10 cellular contexts compared by ENCODE assay signal in genomic region chr17:850828-851759, GRCh38.
DNase-seq lines count a peak whose midpoint lies in the region; TF ChIP-seq lines count a peak whose summit lies in the region.
"Had no signal": no experiment of that assay in that cellular context is flagged by ENCODE, and none has a peak within 500 bp of the region (broad histone marks: within the 10 kb centered on the region; RNA-seq: fewer than 3 reads in every experiment).

No MANE protein-coding gene starts in this region.

- H2AFZ ChIP-seq in trophoblast cell (ENCODE audit: insufficient read depth, low read length, poor library complexity), result no peak overlapping the region

- no peak overlapping the region for H2BK5ac ChIP-seq in trophoblast cell (ENCODE audit: low read depth, low read length, poor library complexity)

- TF ChIP-seq CTCF in foreskin fibroblast (IDR thresholded peaks at IDR 0.05; ENCODE audit: low read depth, low read length), result no peak

- H2BK12ac ChIP-seq in trophoblast cell (ENCODE audit: low read length), result no peak overlapping the region

- peak overlapping the region; percentile 68 for H3K27ac ChIP-seq in SJCRH30
- H3K27ac ChIP-seq in trophoblast cell (ENCODE audit: low read depth, low read length), result no peak overlapping the region

- H2BK120ac ChIP-seq in trophoblast cell (ENCODE audit: insufficient read depth, low read length, poor library complexity), result no peak overlapping the region

- no CpG with 5 or more reads among the region's 32 CpGs for WGBS in trophoblast cell (ENCODE audit: extremely low coverage, insufficient coverage, insufficient read length)

- H3K4ac ChIP-seq in trophoblast cell (ENCODE audit: low read depth, low read length), result peak overlapping the region; percentile 12

- H3K4me1 ChIP-seq in SJCRH30 (peaks cover 7% of the 10 kb centered on the region; the same call in 1 of the 2 replicates), trophoblast cell (ENCODE audit: control insufficient read depth in 1 of 2, insufficient read depth in 2 of 2, low read length in 2 of 2) (peaks cover 5 to 13% of the 10 kb centered on the region in 2 experiments), HAP-1 (no peaks in the 10 kb centered on the region)

- H3K14ac ChIP-seq in trophoblast cell (ENCODE audit: low read length), result no peak overlapping the region

- no peak overlapping the region for H3K9ac ChIP-seq in trophoblast cell (ENCODE audit: low read length)

- H3K18ac ChIP-seq in trophoblast cell (ENCODE audit: low read length), result no peak overlapping the region

- H4K8ac ChIP-seq in trophoblast cell (ENCODE audit: low read depth, low read length), result no peak overlapping the region

- H2AK5ac ChIP-seq in trophoblast cell (ENCODE audit: low read length), result no peak overlapping the region

- no peak overlapping the region for H4K91ac ChIP-seq in trophoblast cell (ENCODE audit: low read depth, low read length)

- H3K27me3 ChIP-seq in SJCRH30 (no peaks in the 10 kb centered on the region), trophoblast cell (ENCODE audit: insufficient read depth, low read length) (no peaks in the 10 kb centered on the region), HAP-1 (ENCODE audit: low read depth) (no peaks in the 10 kb centered on the region)

- H3K79me1 ChIP-seq in trophoblast cell (ENCODE audit: low read length), result no peaks in the 10 kb centered on the region

- no peaks in the 10 kb centered on the region for H3K36me3 ChIP-seq in SJCRH30
- H3K36me3 ChIP-seq in trophoblast cell (ENCODE audit: control insufficient read depth in 1 of 2, insufficient read depth in 2 of 2, low read length in 2 of 2), result peaks cover 0 to 2% of the 10 kb centered on the region in 2 experiments
- peaks cover 5% of the 10 kb centered on the region; the same call in 1 of the 2 replicates for H3K36me3 ChIP-seq in HAP-1 (replicated peaks)

- H3K23ac ChIP-seq in trophoblast cell (ENCODE audit: low read length), result no peak overlapping the region

- H3K79me2 ChIP-seq in trophoblast cell (ENCODE audit: control insufficient read depth, insufficient read depth, low read length, poor library complexity), result peaks cover 3% of the 10 kb centered on the region

- H3K4me3 ChIP-seq in SJCRH30 (peak overlapping the region; percentile 44), foreskin fibroblast (ENCODE audit: low read depth in 1 of 2, low read length in 2 of 2) (peak overlapping the region; percentile 37 to 42), trophoblast cell (ENCODE audit: low read depth, low read length) (no peak overlapping the region), HAP-1 (no peak overlapping the region)

- DNase-seq in AG20443 (ENCODE audit: low spot score) (peak; percentile 77), SJCRH30 (peak; percentile 24 to 45), foreskin fibroblast (peak; percentile 79 to 90), trophoblast cell (no peak), GF-D8 (lab: John Stamatoyannopoulos, UW) (no peak), HAP-1 (ENCODE audit: low spot score in 2 of 2) (no peak)
- no peak for DNase-seq in stimulated activated CD8-positive, alpha-beta memory T cell treated with anti-CD3 and anti-CD28 coated beads, Interleukin-4, amount 100 ng/mL, for 48 hours
- no peak for DNase-seq in stimulated activated CD4-positive, alpha-beta T cell treated with anti-CD3 and anti-CD28 coated beads, Interleukin-2, amount 100 ng/mL, for 24 hours
- DNase-seq: midbrain, WERI-Rb-1 had no signal

- in situ Hi-C loops in HAP-1 (cut with MboI; ENCODE audit: low sequenced_read_pairs), result no loop called here

- H3K4me2 ChIP-seq in trophoblast cell (ENCODE audit: low read length), result no peak overlapping the region

- H3K9me3 ChIP-seq in SJCRH30 (replicated peaks), result no peaks in the 10 kb centered on the region
- H3K9me3 ChIP-seq in trophoblast cell (ENCODE audit: insufficient read depth, low read depth, low read length), result no peaks in the 10 kb centered on the region
- H3K9me3 ChIP-seq in HAP-1, result no peaks in the 10 kb centered on the region

- no peak overlapping the region for H4K12ac ChIP-seq in trophoblast cell (ENCODE audit: low read depth, low read length)

Comparison
In these comparisons a context has a peak if more than half of its experiments do, and no peak if none do; other contexts are left out.
1. DNase-seq: peak in AG20443 (single experiment), SJCRH30 (2 of 2) and foreskin fibroblast (2 of 2); none in trophoblast cell (0 of 2), stimulated activated CD8-positive, alpha-beta memory T cell treated with anti-CD3 and anti-CD28 coated beads, Interleukin-4, amount 100 ng/mL, for 48 hours (single experiment), GF-D8 (single experiment), HAP-1 (0 of 2) and stimulated activated CD4-positive, alpha-beta T cell treated with anti-CD3 and anti-CD28 coated beads, Interleukin-2, amount 100 ng/mL, for 24 hours (0 of 2).
2. H3K4me3 ChIP-seq: peak in SJCRH30 (single experiment) and foreskin fibroblast (2 of 2); none in trophoblast cell (single experiment) and HAP-1 (single experiment).